8 cellular contexts compared by ENCODE assay signal in the genomic region with DNA sequence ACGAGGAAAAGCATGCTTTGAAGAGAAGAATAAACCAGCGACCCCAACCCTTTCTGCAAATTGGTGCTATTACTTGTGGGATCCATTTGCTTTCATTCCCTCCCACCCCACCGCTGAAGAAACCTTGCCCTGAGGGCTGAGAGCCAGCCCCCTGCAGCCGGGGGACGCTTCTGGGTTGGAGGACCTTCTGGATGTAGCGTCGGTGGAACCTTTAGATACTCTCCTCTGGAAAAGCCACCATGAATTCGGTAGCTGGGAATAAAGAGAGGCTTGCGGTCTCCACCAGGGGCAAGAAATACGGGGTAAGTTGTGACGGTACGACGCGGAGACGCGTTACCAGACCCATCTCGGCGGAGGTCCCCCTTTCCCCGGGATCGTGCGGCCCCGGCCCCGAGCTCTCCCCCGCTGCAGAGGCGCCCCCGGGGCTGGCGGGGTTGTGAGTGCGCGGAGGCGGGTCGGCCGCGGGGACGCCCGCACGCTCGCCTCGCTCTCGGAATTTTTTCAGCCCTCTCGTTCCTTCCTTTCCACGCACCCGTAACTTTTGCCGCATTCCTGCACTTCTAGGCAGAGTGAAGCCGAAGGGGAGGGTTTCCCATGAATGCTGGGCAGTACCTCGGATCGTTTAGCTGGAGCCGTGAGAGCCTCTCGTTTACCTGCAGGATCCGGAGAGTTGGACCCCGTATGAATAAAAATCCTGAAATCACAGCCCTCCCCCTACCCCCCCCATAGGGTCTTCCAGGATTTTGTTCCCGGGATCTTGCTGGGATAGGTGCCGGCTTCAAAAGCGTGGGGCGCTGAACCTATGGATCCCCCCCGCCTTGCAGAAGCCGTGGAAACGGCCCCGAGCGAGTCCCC. TPM values are rescaled to one million over a fixed set of nuclear protein-coding genes. Genes with fewer than 3 reads are reported as not detected.
DNase-seq lines count a peak whose midpoint lies in the region; ATAC-seq and TF ChIP-seq lines count a peak whose summit lies in the region.

No MANE protein-coding gene starts in this region.

- H3K9me2 ChIP-seq in Karpas-422 (replicated peaks; ENCODE audit: insufficient read depth, low read length): no peaks in the 10 kb centered on the region

- DNase-seq in Daoy (ENCODE audit: low read depth) (peak; percentile 52), Karpas-422 (no peak), germinal center (ENCODE audit: low spot score) (peak; percentile 14), trophoblast cell (peak; percentile 35 to 76)
- peak; percentile 7 for DNase-seq in activated CD8-positive, alpha-beta T cell treated with anti-CD3 and anti-CD28 coated beads for 36 hours
- no peak for DNase-seq in activated CD4-positive, CD25-positive, alpha-beta regulatory T cell (lab: John Stamatoyannopoulos, UW)

- TF ChIP-seq CTCF in activated CD8-positive, alpha-beta T cell treated with anti-CD3 and anti-CD28 coated beads for 36 hours (IDR thresholded peaks at IDR 0.05): no peak

- no peaks in the 10 kb centered on the region for H4K20me1 ChIP-seq in Karpas-422 (ENCODE audit: insufficient read depth, low read depth, low read length)

- peak overlapping the region; percentile 99 for H3K18ac ChIP-seq in trophoblast cell (ENCODE audit: low read length)

- H3K79me2 ChIP-seq in Karpas-422 (ENCODE audit: low read length): no peaks in the 10 kb centered on the region
- H3K79me2 ChIP-seq in trophoblast cell (ENCODE audit: control insufficient read depth, insufficient read depth, low read length, poor library complexity): peaks cover 29% of the 10 kb centered on the region

- CTCF ChIA-PET in activated CD8-positive, alpha-beta T cell treated with anti-CD3 and anti-CD28 coated beads for 36 hours (lab: Charles Lee): interaction anchor here (0.8 to 1.8 kb wide), 22 partner anchors 8 to 852 kb away, joined by 3 to 10 read pairs (median 4); no protein-coding TSS in a partner anchor

- H3K27me3 Mint-ChIP-seq in activated CD8-positive, alpha-beta T cell treated with anti-CD3 and anti-CD28 coated beads for 36 hours: peaks cover 66% of the 10 kb centered on the region

- peak overlapping the region; percentile 85 for H2BK12ac ChIP-seq in trophoblast cell (ENCODE audit: low read length)

- H3K27ac ChIP-seq in Karpas-422 (ENCODE audit: low read length) (no peak overlapping the region), trophoblast cell (ENCODE audit: low read depth, low read length) (peak overlapping the region; percentile 88)

- H3K14ac ChIP-seq in trophoblast cell (ENCODE audit: low read length): peak overlapping the region; percentile 97

- POLR2A ChIA-PET in activated CD8-positive, alpha-beta T cell treated with anti-CD3 and anti-CD28 coated beads for 36 hours (lab: Charles Lee): no interaction called here

- peak overlapping the region; percentile 98 for H3K4ac ChIP-seq in trophoblast cell (ENCODE audit: low read depth, low read length)

- peak overlapping the region; percentile 34 for H2BK5ac ChIP-seq in trophoblast cell (ENCODE audit: low read depth, low read length, poor library complexity)

- no peak overlapping the region for H3K9ac ChIP-seq in Karpas-422 (ENCODE audit: low read length)
- H3K9ac ChIP-seq in trophoblast cell (ENCODE audit: low read length): peak overlapping the region; percentile 81

- H3K36me3 ChIP-seq in Karpas-422 (ENCODE audit: insufficient read depth, low read length) (no peaks in the 10 kb centered on the region), trophoblast cell (ENCODE audit: control insufficient read depth in 1 of 2, insufficient read depth in 2 of 2, low read length in 2 of 2) (peaks cover 0 to 8% of the 10 kb centered on the region in 2 experiments)

- H3K4me2 ChIP-seq in Karpas-422 (ENCODE audit: low read depth, low read length, poor library complexity, severe bottlenecking) (peak overlapping the region; percentile 48), trophoblast cell (ENCODE audit: low read length) (peak overlapping the region; percentile 80)

- H3K27me3 ChIP-seq in Karpas-422 (ENCODE audit: low read length): no peaks in the 10 kb centered on the region
- peaks cover 2% of the 10 kb centered on the region for H3K27me3 ChIP-seq in trophoblast cell (ENCODE audit: insufficient read depth, low read length)

- H3K9me3 ChIP-seq in Karpas-422 (ENCODE audit: low read length) (no peaks in the 10 kb centered on the region), trophoblast cell (ENCODE audit: insufficient read depth, low read depth, low read length) (no peaks in the 10 kb centered on the region)

- H3K4me1 Mint-ChIP-seq in activated CD8-positive, alpha-beta T cell treated with anti-CD3 and anti-CD28 coated beads for 36 hours (ENCODE audit: low read depth): peaks cover 18% of the 10 kb centered on the region

- no CpG with 5 or more reads among the region's 59 CpGs for WGBS in trophoblast cell (ENCODE audit: extremely low coverage, insufficient coverage, insufficient read length)

- peak overlapping the region; percentile 80 for H2BK120ac ChIP-seq in trophoblast cell (ENCODE audit: insufficient read depth, low read length, poor library complexity)

- H3K4me3 Mint-ChIP-seq in activated CD8-positive, alpha-beta T cell treated with anti-CD3 and anti-CD28 coated beads for 36 hours: peak overlapping the region; percentile 66

- H3K79me1 ChIP-seq in trophoblast cell (ENCODE audit: low read length): peaks cover 32% of the 10 kb centered on the region

- H2AFZ ChIP-seq in Karpas-422 (ENCODE audit: low read length) (no peak overlapping the region), trophoblast cell (ENCODE audit: insufficient read depth, low read length, poor library complexity) (peak overlapping the region; percentile 40)

- peak overlapping the region; percentile 71 for H2AK5ac ChIP-seq in trophoblast cell (ENCODE audit: low read length)

- no peaks in the 10 kb centered on the region for H3K36me3 Mint-ChIP-seq in activated CD8-positive, alpha-beta T cell treated with anti-CD3 and anti-CD28 coated beads for 36 hours (ENCODE audit: low read depth)

- intact Hi-C loops in activated CD8-positive, alpha-beta T cell treated with anti-CD3 and anti-CD28 coated beads for 36 hours (cut with micrococcal nuclease): no loop called here

- H3K4me1 ChIP-seq in Karpas-422 (ENCODE audit: low read length): peaks cover 19% of the 10 kb centered on the region
- peaks cover 3 to 17% of the 10 kb centered on the region in 2 experiments for H3K4me1 ChIP-seq in trophoblast cell (ENCODE audit: control insufficient read depth in 1 of 2, insufficient read depth in 2 of 2, low read length in 2 of 2)

- peak overlapping the region; percentile 31 for H4K12ac ChIP-seq in trophoblast cell (ENCODE audit: low read depth, low read length)

- peak overlapping the region; percentile 86 for H4K91ac ChIP-seq in trophoblast cell (ENCODE audit: low read depth, low read length)

- H3K23ac ChIP-seq in trophoblast cell (ENCODE audit: low read length): no peak overlapping the region

- no peak for ATAC-seq in activated CD8-positive, alpha-beta T cell treated with anti-CD3 and anti-CD28 coated beads for 36 hours
- no peak for ATAC-seq in GM18868 (IDR thresholded peaks at IDR 0.05; ENCODE audit: unreplicated experiment)
- no peak for ATAC-seq in GM21367 (IDR thresholded peaks at IDR 0.05; ENCODE audit: unreplicated experiment)

- H3K9me3 Mint-ChIP-seq in activated CD8-positive, alpha-beta T cell treated with anti-CD3 and anti-CD28 coated beads for 36 hours: peaks cover 5% of the 10 kb centered on the region

- no peak overlapping the region for H3K27ac Mint-ChIP-seq in activated CD8-positive, alpha-beta T cell treated with anti-CD3 and anti-CD28 coated beads for 36 hours

- H3K4me3 ChIP-seq in Karpas-422 (ENCODE audit: low read length) (no peak overlapping the region), trophoblast cell (ENCODE audit: low read depth, low read length) (peak overlapping the region; percentile 90)

- peak overlapping the region; percentile 80 for H4K8ac ChIP-seq in trophoblast cell (ENCODE audit: low read depth, low read length)

RNA-seq across cellular contexts. Expression of a gene that starts 0.6 kb away (rescaled TPM):
- total RNA-seq in Daoy (2014; rRNA removed; shearing (Covaris generic)): 0.39 and 1.1 TPM in 2 replicates
- 2.3 and 3.3 TPM in 2 replicates for total RNA-seq in Karpas-422 (2014; rRNA removed; shearing (Covaris generic); ENCODE audit: low replicate concordance)
- total RNA-seq in activated CD8-positive, alpha-beta T cell treated with anti-CD3 and anti-CD28 coated beads for 36 hours: under 1 TPM; 0.16 TPM
- polyA plus RNA-seq in trophoblast cell (2013): 17.8 and 18.1 TPM in 2 replicates

Comparison
In these comparisons a context has a peak if more than half of its experiments do, and no peak if none do; other contexts are left out.
1. DNase-seq: peak in Daoy (single experiment), activated CD8-positive, alpha-beta T cell treated with anti-CD3 and anti-CD28 coated beads for 36 hours (single experiment), germinal center (single experiment) and trophoblast cell (2 of 2); none in Karpas-422 (single experiment) and activated CD4-positive, CD25-positive, alpha-beta regulatory T cell (0 of 4).